Comparison of ENCODE assay signal across 1 cellular context in genomic region chr18:50878345-50879301, GRCh38.
TF ChIP-seq lines count a peak whose summit lies in the region.

TSS of gene ME2 (plus strand) at chr18:50879118. CDS start at chr18:50895821, 16,703 bp downstream.

TF ChIP-seq in HepG2, 621 proteins besides CTCF, POLR2A, EP300 and RAD21 (continued from another document and continues in another):
- peak; percentile 22; the same call in 1 of the 2 replicates for TF ChIP-seq ZBED4 (CRISPR knock-in tag; IDR thresholded peaks at IDR 0.05; ENCODE audit: borderline replicate concordance)
- no peak for TF ChIP-seq GMEB2 (CRISPR knock-in tag; IDR thresholded peaks at IDR 0.05; ENCODE audit: low read depth)
- TF ChIP-seq HDAC2 (CRISPR knock-in tag; IDR thresholded peaks at IDR 0.05) = peak; percentile 28; the same call in 1 of the 2 replicates
- peak; percentile 83 for TF ChIP-seq REPIN1 (CRISPR knock-in tag; IDR thresholded peaks at IDR 0.05; ENCODE audit: borderline replicate concordance, low read depth)
- TF ChIP-seq NKX3-1 (CRISPR knock-in tag; IDR thresholded peaks at IDR 0.05) = no peak
- TF ChIP-seq, protein P1, sequence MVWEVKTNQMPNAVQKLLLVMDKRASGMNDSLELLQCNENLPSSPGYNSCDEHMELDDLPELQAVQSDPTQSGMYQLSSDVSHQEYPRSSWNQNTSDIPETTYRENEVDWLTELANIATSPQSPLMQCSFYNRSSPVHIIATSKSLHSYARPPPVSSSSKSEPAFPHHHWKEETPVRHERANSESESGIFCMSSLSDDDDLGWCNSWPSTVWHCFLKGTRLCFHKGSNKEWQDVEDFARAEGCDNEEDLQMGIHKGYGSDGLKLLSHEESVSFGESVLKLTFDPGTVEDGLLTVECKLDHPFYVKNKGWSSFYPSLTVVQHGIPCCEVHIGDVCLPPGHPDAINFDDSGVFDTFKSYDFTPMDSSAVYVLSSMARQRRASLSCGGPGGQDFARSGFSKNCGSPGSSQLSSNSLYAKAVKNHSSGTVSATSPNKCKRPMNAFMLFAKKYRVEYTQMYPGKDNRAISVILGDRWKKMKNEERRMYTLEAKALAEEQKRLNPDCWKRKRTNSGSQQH (CRISPR knock-in tag; IDR thresholded peaks at IDR 0.05; ENCODE audit: low read depth) = no peak
- TF ChIP-seq THAP9 (CRISPR knock-in tag; IDR thresholded peaks at IDR 0.05; ENCODE audit: borderline replicate concordance) = no peak; the same call in 1 of the 2 replicates
- TF ChIP-seq, protein P2, sequence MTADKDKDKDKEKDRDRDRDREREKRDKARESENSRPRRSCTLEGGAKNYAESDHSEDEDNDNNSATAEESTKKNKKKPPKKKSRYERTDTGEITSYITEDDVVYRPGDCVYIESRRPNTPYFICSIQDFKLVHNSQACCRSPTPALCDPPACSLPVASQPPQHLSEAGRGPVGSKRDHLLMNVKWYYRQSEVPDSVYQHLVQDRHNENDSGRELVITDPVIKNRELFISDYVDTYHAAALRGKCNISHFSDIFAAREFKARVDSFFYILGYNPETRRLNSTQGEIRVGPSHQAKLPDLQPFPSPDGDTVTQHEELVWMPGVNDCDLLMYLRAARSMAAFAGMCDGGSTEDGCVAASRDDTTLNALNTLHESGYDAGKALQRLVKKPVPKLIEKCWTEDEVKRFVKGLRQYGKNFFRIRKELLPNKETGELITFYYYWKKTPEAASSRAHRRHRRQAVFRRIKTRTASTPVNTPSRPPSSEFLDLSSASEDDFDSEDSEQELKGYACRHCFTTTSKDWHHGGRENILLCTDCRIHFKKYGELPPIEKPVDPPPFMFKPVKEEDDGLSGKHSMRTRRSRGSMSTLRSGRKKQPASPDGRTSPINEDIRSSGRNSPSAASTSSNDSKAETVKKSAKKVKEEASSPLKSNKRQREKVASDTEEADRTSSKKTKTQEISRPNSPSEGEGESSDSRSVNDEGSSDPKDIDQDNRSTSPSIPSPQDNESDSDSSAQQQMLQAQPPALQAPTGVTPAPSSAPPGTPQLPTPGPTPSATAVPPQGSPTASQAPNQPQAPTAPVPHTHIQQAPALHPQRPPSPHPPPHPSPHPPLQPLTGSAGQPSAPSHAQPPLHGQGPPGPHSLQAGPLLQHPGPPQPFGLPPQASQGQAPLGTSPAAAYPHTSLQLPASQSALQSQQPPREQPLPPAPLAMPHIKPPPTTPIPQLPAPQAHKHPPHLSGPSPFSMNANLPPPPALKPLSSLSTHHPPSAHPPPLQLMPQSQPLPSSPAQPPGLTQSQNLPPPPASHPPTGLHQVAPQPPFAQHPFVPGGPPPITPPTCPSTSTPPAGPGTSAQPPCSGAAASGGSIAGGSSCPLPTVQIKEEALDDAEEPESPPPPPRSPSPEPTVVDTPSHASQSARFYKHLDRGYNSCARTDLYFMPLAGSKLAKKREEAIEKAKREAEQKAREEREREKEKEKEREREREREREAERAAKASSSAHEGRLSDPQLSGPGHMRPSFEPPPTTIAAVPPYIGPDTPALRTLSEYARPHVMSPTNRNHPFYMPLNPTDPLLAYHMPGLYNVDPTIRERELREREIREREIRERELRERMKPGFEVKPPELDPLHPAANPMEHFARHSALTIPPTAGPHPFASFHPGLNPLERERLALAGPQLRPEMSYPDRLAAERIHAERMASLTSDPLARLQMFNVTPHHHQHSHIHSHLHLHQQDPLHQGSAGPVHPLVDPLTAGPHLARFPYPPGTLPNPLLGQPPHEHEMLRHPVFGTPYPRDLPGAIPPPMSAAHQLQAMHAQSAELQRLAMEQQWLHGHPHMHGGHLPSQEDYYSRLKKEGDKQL (CRISPR knock-in tag; IDR thresholded peaks at IDR 0.05; ENCODE audit: low read depth) = no peak
- TF ChIP-seq ZBTB42 (CRISPR knock-in tag; IDR thresholded peaks at IDR 0.05) = 0 out of 2 replicates have a peak, but pooled peaks have one; percentile 42
- 0 out of 2 replicates have a peak, but pooled peaks have one; percentile 43 for TF ChIP-seq ZNF343 (CRISPR knock-in tag; IDR thresholded peaks at IDR 0.05)
- no peak for TF ChIP-seq ZNF12 (CRISPR knock-in tag; IDR thresholded peaks at IDR 0.05)
- TF ChIP-seq SNAPC4 (CRISPR knock-in tag; IDR thresholded peaks at IDR 0.05) = no peak
- TF ChIP-seq ZNF891 (CRISPR knock-in tag; IDR thresholded peaks at IDR 0.05) = no peak
- no peak for TF ChIP-seq RFX5 (IDR thresholded peaks at IDR 0.05; ENCODE audit: low read depth, low read length)
- no peak for TF ChIP-seq GTF2F1 (IDR thresholded peaks at IDR 0.05; ENCODE audit: low read length)
- TF ChIP-seq SMARCC2 (IDR thresholded peaks at IDR 0.05) = no peak
- 0 out of 2 replicates have a peak, but pooled peaks have one; percentile 29 for TF ChIP-seq GATAD2A (CRISPR knock-in tag; IDR thresholded peaks at IDR 0.05)
- TF ChIP-seq ZNF768 (CRISPR knock-in tag; IDR thresholded peaks at IDR 0.05) = peak; percentile 37; the same call in 1 of the 2 replicates
- no peak for TF ChIP-seq ZNF496 (CRISPR knock-in tag; IDR thresholded peaks at IDR 0.05; ENCODE audit: insufficient replicate concordance)
- peak; percentile 65; the same call in 1 of the 2 replicates for TF ChIP-seq ZNF451 (CRISPR knock-in tag; IDR thresholded peaks at IDR 0.05)
- TF ChIP-seq RBFOX2 (IDR thresholded peaks at IDR 0.05; ENCODE audit: low read depth, low read length) = peak; percentile 88
- TF ChIP-seq ZNF33A (CRISPR knock-in tag; IDR thresholded peaks at IDR 0.05; ENCODE audit: borderline replicate concordance) = no peak
- peak; percentile 94 for TF ChIP-seq UBTF (CRISPR knock-in tag; IDR thresholded peaks at IDR 0.05)
- TF ChIP-seq SCMH1 (CRISPR knock-in tag; IDR thresholded peaks at IDR 0.05; ENCODE audit: borderline replicate concordance) = no peak
- TF ChIP-seq, protein P3, sequence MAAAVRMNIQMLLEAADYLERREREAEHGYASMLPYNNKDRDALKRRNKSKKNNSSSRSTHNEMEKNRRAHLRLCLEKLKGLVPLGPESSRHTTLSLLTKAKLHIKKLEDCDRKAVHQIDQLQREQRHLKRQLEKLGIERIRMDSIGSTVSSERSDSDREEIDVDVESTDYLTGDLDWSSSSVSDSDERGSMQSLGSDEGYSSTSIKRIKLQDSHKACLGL (CRISPR knock-in tag; IDR thresholded peaks at IDR 0.05) = no peak; the same call in 1 of the 2 replicates
- TF ChIP-seq PHF5A (CRISPR knock-in tag; IDR thresholded peaks at IDR 0.05; ENCODE audit: low read depth, unreplicated experiment) = peak; percentile 35
- no peak for TF ChIP-seq NBN (conservative IDR thresholded peaks at IDR 0.05)
- peak; percentile 53; the same call in 1 of the 2 replicates for TF ChIP-seq MTA1 (CRISPR knock-in tag; IDR thresholded peaks at IDR 0.05; ENCODE audit: borderline replicate concordance)
- no peak for TF ChIP-seq ZNF383 (CRISPR knock-in tag; IDR thresholded peaks at IDR 0.05; ENCODE audit: borderline replicate concordance)
